Comparison of ENCODE assay signal across 1 cellular context in the genomic region with DNA sequence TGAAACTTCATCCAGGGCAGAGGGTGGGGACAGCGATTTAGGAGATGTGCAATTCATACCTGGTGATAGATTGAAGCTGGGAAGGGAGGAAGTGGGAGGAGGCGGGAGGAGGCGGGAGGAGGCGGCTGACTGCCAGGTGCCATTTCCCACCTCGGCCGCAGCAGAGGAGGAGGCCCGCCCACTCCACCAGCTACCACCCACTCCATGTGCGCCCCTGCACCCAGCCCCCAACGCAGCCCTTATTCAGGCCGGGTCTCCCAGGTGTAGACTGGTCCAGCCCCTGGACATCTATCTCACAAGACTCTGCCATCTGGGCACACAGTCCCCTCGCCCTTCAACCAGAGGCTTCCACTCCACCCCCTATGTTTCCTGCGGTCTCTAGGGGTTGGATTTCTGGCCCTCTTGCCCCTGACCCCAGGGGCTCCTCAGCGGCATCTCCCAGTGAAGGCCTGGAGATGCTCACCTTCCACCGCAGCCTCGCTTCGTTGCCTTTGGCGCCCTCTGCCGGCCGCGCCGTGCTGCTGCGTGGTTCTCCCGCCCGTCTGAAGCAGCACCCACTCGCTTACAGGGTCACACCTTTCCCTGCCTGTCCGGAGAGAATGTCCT.
TF ChIP-seq lines count a peak whose summit lies in the region.

No MANE protein-coding gene starts in this region.

TF ChIP-seq in HepG2, 621 proteins besides CTCF, POLR2A, EP300 and RAD21 (continued from another document and continues in another):
- TF ChIP-seq AHDC1 (CRISPR knock-in tag; IDR thresholded peaks at IDR 0.05; ENCODE audit: borderline replicate concordance) = no peak
- TF ChIP-seq MZF1 (CRISPR knock-in tag; IDR thresholded peaks at IDR 0.05; ENCODE audit: borderline replicate concordance) = no peak
- no peak for TF ChIP-seq NAIF1 (CRISPR knock-in tag; IDR thresholded peaks at IDR 0.05; ENCODE audit: borderline replicate concordance)
- peak; percentile 45; the same call in 1 of the 2 replicates for TF ChIP-seq ZNF331 (CRISPR knock-in tag; IDR thresholded peaks at IDR 0.05)
- no peak for TF ChIP-seq PTBP1 (IDR thresholded peaks at IDR 0.05; ENCODE audit: low read depth, low read length, poor library complexity, severe bottlenecking)
- TF ChIP-seq ZNF256 (CRISPR knock-in tag; conservative IDR thresholded peaks at IDR 0.05) = no peak
- TF ChIP-seq SRF (IDR thresholded peaks at IDR 0.05; ENCODE audit: low read depth, low read length) = no peak
- TF ChIP-seq, protein P1, sequence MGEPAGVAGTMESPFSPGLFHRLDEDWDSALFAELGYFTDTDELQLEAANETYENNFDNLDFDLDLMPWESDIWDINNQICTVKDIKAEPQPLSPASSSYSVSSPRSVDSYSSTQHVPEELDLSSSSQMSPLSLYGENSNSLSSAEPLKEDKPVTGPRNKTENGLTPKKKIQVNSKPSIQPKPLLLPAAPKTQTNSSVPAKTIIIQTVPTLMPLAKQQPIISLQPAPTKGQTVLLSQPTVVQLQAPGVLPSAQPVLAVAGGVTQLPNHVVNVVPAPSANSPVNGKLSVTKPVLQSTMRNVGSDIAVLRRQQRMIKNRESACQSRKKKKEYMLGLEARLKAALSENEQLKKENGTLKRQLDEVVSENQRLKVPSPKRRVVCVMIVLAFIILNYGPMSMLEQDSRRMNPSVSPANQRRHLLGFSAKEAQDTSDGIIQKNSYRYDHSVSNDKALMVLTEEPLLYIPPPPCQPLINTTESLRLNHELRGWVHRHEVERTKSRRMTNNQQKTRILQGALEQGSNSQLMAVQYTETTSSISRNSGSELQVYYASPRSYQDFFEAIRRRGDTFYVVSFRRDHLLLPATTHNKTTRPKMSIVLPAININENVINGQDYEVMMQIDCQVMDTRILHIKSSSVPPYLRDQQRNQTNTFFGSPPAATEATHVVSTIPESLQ (CRISPR knock-in tag; conservative IDR thresholded peaks at IDR 0.05) = no peak
- no peak for TF ChIP-seq DMTF1 (CRISPR knock-in tag; IDR thresholded peaks at IDR 0.05)
- TF ChIP-seq SMARCC2 (IDR thresholded peaks at IDR 0.05) = no peak
- no peak for TF ChIP-seq ZNF572 (CRISPR knock-in tag; IDR thresholded peaks at IDR 0.05)
- peak; percentile 32 for TF ChIP-seq RBM39 (IDR thresholded peaks at IDR 0.05; ENCODE audit: low read depth, low read length, poor library complexity, severe bottlenecking)
- TF ChIP-seq, protein P2, sequence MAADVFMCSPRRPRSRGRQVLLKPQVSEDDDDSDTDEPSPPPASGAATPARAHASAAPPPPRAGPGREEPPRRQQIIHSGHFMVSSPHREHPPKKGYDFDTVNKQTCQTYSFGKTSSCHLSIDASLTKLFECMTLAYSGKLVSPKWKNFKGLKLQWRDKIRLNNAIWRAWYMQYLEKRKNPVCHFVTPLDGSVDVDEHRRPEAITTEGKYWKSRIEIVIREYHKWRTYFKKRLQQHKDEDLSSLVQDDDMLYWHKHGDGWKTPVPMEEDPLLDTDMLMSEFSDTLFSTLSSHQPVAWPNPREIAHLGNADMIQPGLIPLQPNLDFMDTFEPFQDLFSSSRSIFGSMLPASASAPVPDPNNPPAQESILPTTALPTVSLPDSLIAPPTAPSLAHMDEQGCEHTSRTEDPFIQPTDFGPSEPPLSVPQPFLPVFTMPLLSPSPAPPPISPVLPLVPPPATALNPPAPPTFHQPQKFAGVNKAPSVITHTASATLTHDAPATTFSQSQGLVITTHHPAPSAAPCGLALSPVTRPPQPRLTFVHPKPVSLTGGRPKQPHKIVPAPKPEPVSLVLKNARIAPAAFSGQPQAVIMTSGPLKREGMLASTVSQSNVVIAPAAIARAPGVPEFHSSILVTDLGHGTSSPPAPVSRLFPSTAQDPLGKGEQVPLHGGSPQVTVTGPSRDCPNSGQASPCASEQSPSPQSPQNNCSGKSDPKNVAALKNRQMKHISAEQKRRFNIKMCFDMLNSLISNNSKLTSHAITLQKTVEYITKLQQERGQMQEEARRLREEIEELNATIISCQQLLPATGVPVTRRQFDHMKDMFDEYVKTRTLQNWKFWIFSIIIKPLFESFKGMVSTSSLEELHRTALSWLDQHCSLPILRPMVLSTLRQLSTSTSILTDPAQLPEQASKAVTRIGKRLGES (CRISPR knock-in tag; IDR thresholded peaks at IDR 0.05; ENCODE audit: borderline replicate concordance) = no peak
- peak; percentile 36 for TF ChIP-seq ZBTB38 (CRISPR knock-in tag; IDR thresholded peaks at IDR 0.05)
- no peak for TF ChIP-seq ATM (IDR thresholded peaks at IDR 0.05; ENCODE audit: borderline replicate concordance)
- no peak for TF ChIP-seq ZNF597 (CRISPR knock-in tag; IDR thresholded peaks at IDR 0.05)
- TF ChIP-seq, protein P3, sequence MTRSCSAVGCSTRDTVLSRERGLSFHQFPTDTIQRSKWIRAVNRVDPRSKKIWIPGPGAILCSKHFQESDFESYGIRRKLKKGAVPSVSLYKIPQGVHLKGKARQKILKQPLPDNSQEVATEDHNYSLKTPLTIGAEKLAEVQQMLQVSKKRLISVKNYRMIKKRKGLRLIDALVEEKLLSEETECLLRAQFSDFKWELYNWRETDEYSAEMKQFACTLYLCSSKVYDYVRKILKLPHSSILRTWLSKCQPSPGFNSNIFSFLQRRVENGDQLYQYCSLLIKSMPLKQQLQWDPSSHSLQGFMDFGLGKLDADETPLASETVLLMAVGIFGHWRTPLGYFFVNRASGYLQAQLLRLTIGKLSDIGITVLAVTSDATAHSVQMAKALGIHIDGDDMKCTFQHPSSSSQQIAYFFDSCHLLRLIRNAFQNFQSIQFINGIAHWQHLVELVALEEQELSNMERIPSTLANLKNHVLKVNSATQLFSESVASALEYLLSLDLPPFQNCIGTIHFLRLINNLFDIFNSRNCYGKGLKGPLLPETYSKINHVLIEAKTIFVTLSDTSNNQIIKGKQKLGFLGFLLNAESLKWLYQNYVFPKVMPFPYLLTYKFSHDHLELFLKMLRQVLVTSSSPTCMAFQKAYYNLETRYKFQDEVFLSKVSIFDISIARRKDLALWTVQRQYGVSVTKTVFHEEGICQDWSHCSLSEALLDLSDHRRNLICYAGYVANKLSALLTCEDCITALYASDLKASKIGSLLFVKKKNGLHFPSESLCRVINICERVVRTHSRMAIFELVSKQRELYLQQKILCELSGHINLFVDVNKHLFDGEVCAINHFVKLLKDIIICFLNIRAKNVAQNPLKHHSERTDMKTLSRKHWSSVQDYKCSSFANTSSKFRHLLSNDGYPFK (CRISPR knock-in tag; IDR thresholded peaks at IDR 0.05; ENCODE audit: borderline replicate concordance) = 0 out of 2 replicates have a peak, but pooled peaks have one; percentile 11
- TF ChIP-seq HNRNPH1 (optimal IDR thresholded peaks at IDR 0.05; ENCODE audit: low read depth, low read length) = no peak
- no peak for TF ChIP-seq ZNF275 (CRISPR knock-in tag; IDR thresholded peaks at IDR 0.05; ENCODE audit: borderline replicate concordance)
- peak; percentile 16 for TF ChIP-seq YY1 (IDR thresholded peaks at IDR 0.05; ENCODE audit: insufficient read depth, insufficient replicate concordance, low read depth, low read length)
- TF ChIP-seq ZFP36L2 (CRISPR knock-in tag; IDR thresholded peaks at IDR 0.05) = no peak
- TF ChIP-seq PRDM15 (CRISPR knock-in tag; IDR thresholded peaks at IDR 0.05) = no peak
- no peak for TF ChIP-seq SNAPC2 (CRISPR knock-in tag; IDR thresholded peaks at IDR 0.05)
- no peak for TF ChIP-seq TAF1 (CRISPR knock-in tag; IDR thresholded peaks at IDR 0.05)
